27 cellular contexts compared by ENCODE assay signal in genomic region chr7:132866551-132866950, GRCh38.
"Had no signal": no experiment of that assay in that cellular context is flagged by ENCODE, and none has a peak within 500 bp of the region (broad histone marks: within the 10 kb centered on the region; RNA-seq: fewer than 3 reads in every experiment).

No MANE protein-coding gene starts in this region.

- H3K27ac Mint-ChIP-seq: activated naive CD4-positive, alpha-beta T cell treated with anti-CD3 and anti-CD28 coated beads, Interleukin-2, amount 10 ng/mL, durations not matched to agents 7 days and 5 days; activated naive CD8-positive, alpha-beta T cell treated with anti-CD3 and anti-CD28 coated beads, Interleukin-2, amount 10 ng/mL, durations not matched to agents 7 days and 5 days; activated T-helper 1 cell treated with anti-CD3 and anti-CD28 coated beads, Interleukin-12 subunit alpha, Interleukin-12 subunit beta, Interleukin-2, Interleukin-4 antibody, amounts not matched to agents 30 ng/mL and 10 ng/mL and 1 ng/mL, durations not matched to agents 14 hours and 24 hours and 36 hours; mesothelial cell of epicardium; nephron progenitor cell; stimulated activated naive B cell treated with anti-CD40 and anti-IgM and Interleukin-4, amounts not matched to agents 10 μg/mL and 1 μg/mL and 100 μg/mL, for 72 hours; T-helper 1 cell treated with Interleukin-12 subunit alpha and Interleukin-12 subunit beta and Interleukin-4 antibody, amounts not matched to agents 30 μg/mL and 1 μg/mL, for 36 hours had no signal

- H3K4me3 Mint-ChIP-seq: activated naive CD4-positive, alpha-beta T cell treated with anti-CD3 and anti-CD28 coated beads, Interleukin-2, amount 10 ng/mL, durations not matched to agents 7 days and 5 days; activated naive CD8-positive, alpha-beta T cell treated with anti-CD3 and anti-CD28 coated beads, Interleukin-2, amount 10 ng/mL, durations not matched to agents 7 days and 5 days; activated T-helper 1 cell treated with anti-CD3 and anti-CD28 coated beads, Interleukin-12 subunit alpha, Interleukin-12 subunit beta, Interleukin-2, Interleukin-4 antibody, amounts not matched to agents 30 ng/mL and 10 ng/mL and 1 ng/mL, durations not matched to agents 14 hours and 24 hours and 36 hours; mesothelial cell of epicardium; naive B cell; nephron progenitor cell; stimulated activated naive B cell treated with anti-CD40 and anti-IgM and Interleukin-4, amounts not matched to agents 10 μg/mL and 1 μg/mL and 100 μg/mL, for 72 hours; T-helper 1 cell treated with Interleukin-12 subunit alpha and Interleukin-12 subunit beta and Interleukin-4 antibody, amounts not matched to agents 30 μg/mL and 1 μg/mL, for 36 hours had no signal

- H3K27me3 ChIP-seq: brain microvascular endothelial cell, hepatocyte, neutrophil, sigmoid colon, stomach, tibial artery, upper lobe of right lung had no signal

- H3K27ac ChIP-seq: hepatocyte, neutrophil, sigmoid colon, stomach, tibial artery, upper lobe of right lung, VCaP had no signal

- H3K4me1 Mint-ChIP-seq: mesothelial cell of epicardium, nephron progenitor cell had no signal

- ATAC-seq: esophagus mucosa; stimulated activated naive B cell treated with anti-CD40 and anti-IgM and Interleukin-4, amounts not matched to agents 10 μg/mL and 1 μg/mL and 100 μg/mL, for 72 hours had no signal

- H3K4me3 ChIP-seq: hepatocyte, sigmoid colon, stomach, tibial artery, upper lobe of right lung had no signal

- H3K9me3 ChIP-seq: neutrophil, tibial artery, upper lobe of right lung had no signal

- H3K36me3 Mint-ChIP-seq: activated naive CD4-positive, alpha-beta T cell treated with anti-CD3 and anti-CD28 coated beads, Interleukin-2, amount 10 ng/mL, durations not matched to agents 7 days and 5 days had no signal

- H3K4me1 ChIP-seq: sigmoid colon, tibial artery had no signal

- H3K9me3 Mint-ChIP-seq: activated naive CD4-positive, alpha-beta T cell treated with anti-CD3 and anti-CD28 coated beads, Interleukin-2, amount 10 ng/mL, durations not matched to agents 7 days and 5 days; activated naive CD8-positive, alpha-beta T cell treated with anti-CD3 and anti-CD28 coated beads, Interleukin-2, amount 10 ng/mL, durations not matched to agents 7 days and 5 days; activated T-helper 1 cell treated with anti-CD3 and anti-CD28 coated beads, Interleukin-12 subunit alpha, Interleukin-12 subunit beta, Interleukin-2, Interleukin-4 antibody, amounts not matched to agents 30 ng/mL and 10 ng/mL and 1 ng/mL, durations not matched to agents 14 hours and 24 hours and 36 hours; T-helper 1 cell treated with Interleukin-12 subunit alpha and Interleukin-12 subunit beta and Interleukin-4 antibody, amounts not matched to agents 30 μg/mL and 1 μg/mL, for 36 hours had no signal

- DNase-seq: activated CD4-positive, alpha-beta T cell treated with anti-CD3 and anti-CD28 coated beads for 4 hours; activated CD4-positive, alpha-beta T cell treated with anti-CD3 and anti-CD28 coated beads, Interleukin-2, amount 50 U/mL, for 4 hours; activated CD8-positive, alpha-beta memory T cell treated with anti-CD3 and anti-CD28 coated beads for 24 hours; activated gamma-delta T cell; activated naive CD4-positive, alpha-beta T cell treated with anti-CD3 and anti-CD28 coated beads, Interleukin-2, amount 10 ng/mL, durations not matched to agents 7 days and 5 days; activated naive CD8-positive, alpha-beta T cell treated with anti-CD3 and anti-CD28 coated beads, Interleukin-2, amount 10 ng/mL, durations not matched to agents 7 days and 5 days; activated T-cell treated with anti-CD3 and anti-CD28 coated beads, Interleukin-2, amount 50 U/mL, for 1 hour; central memory CD4-positive, alpha-beta T cell; islet precursor cell; naive B cell; nephron progenitor cell; sigmoid colon; stimulated activated CD4-positive, alpha-beta T cell treated with anti-CD3 and anti-CD28 coated beads, Interleukin-4, amount 100 ng/mL, for 24 hours; stimulated activated CD8-positive, alpha-beta memory T cell treated with anti-CD3 and anti-CD28 coated beads, Interleukin-4, amount 100 ng/mL, for 48 hours; stimulated activated naive B cell treated with anti-CD40 and anti-IgM and Interleukin-4, amounts not matched to agents 10 μg/mL and 1 μg/mL and 100 μg/mL, for 72 hours; stomach; T-helper 9 cell; tibial artery; upper lobe of right lung had no signal

- H3K36me3 ChIP-seq: brain microvascular endothelial cell, neutrophil, sigmoid colon, stomach, tibial artery, upper lobe of right lung had no signal
